In the genomic region with DNA sequence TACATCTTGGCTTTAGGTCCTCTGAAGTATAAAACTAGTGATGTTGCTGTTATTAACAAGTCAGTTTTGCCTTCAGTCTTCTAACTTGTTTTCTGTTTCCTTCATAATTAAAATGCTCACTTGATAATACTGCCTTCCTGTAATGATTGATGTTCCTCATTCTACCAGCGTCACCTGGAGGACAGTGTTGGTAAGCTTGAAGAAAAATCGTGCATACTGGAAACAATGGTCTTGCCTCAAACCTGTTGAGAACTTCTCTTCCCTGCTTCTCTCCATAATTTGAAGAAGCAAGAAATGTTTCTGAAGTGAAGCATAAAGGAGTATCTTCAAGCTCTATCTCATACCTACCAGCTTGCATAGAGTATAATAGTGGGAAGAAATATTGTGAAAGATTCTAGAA, we compare ENCODE assay signal across 8 cellular contexts. TPM values are rescaled to one million over a fixed set of nuclear protein-coding genes. Genes with fewer than 3 reads are reported as not detected.
DNase-seq lines count a peak whose midpoint lies in the region; ATAC-seq and TF ChIP-seq lines count a peak whose summit lies in the region.

No MANE protein-coding gene starts in this region.

- peak overlapping the region; percentile 21 for H3K27ac Mint-ChIP-seq in activated B cell treated with CpG ODN at 0.5 μM for 24 hours

- intact Hi-C loops in activated B cell treated with CpG ODN at 0.5 μM for 24 hours (cut with micrococcal nuclease): loop anchor here (1.0 to 10.0 kb wide), 10 partner anchors 30 to 732 kb away; partner anchors contain the start of genes LIMK2, PATZ1 and SFI1

- no peaks in the 10 kb centered on the region for H3K27me3 Mint-ChIP-seq in activated B cell treated with CpG ODN at 0.5 μM for 24 hours

- CTCF ChIA-PET in activated B cell treated with CpG ODN at 0.5 μM for 24 hours (lab: Charles Lee): interaction anchor here (0.7 to 4.0 kb wide), 7 partner anchors 10 to 281 kb away, joined by 3 to 28 read pairs (median 4); no protein-coding TSS in a partner anchor

- peaks cover 26% of the 10 kb centered on the region for H3K4me1 Mint-ChIP-seq in activated B cell treated with CpG ODN at 0.5 μM for 24 hours

- no peaks in the 10 kb centered on the region for H3K9me3 Mint-ChIP-seq in activated B cell treated with CpG ODN at 0.5 μM for 24 hours

- no peak for TF ChIP-seq CTCF in activated B cell treated with CpG ODN at 0.5 μM for 24 hours (IDR thresholded peaks at IDR 0.05)
- TF ChIP-seq CTCF in fibroblast of the aortic adventitia (IDR thresholded peaks at IDR 0.05; ENCODE audit: insufficient read depth, low read length): peak; percentile 54

- POLR2A ChIA-PET in activated B cell treated with CpG ODN at 0.5 μM for 24 hours (lab: Charles Lee): interaction anchor here (0.9 kb wide), 1 partner anchor 84 kb away, joined by 3 read pairs; no protein-coding TSS in a partner anchor

- peaks cover 40% of the 10 kb centered on the region for H3K36me3 Mint-ChIP-seq in activated B cell treated with CpG ODN at 0.5 μM for 24 hours (ENCODE audit: low read depth)

- peak overlapping the region; percentile 1 for H3K4me3 Mint-ChIP-seq in activated B cell treated with CpG ODN at 0.5 μM for 24 hours

- H3K4me3 ChIP-seq in Jurkat, Clone E6-1 (ENCODE audit: low read length): no peak overlapping the region
- H3K4me3 ChIP-seq in fibroblast of the aortic adventitia (ENCODE audit: low read depth, low read length): peak overlapping the region; percentile 89

- no peak for ATAC-seq in activated B cell treated with CpG ODN at 0.5 μM for 24 hours (ENCODE audit: low read depth)

- DNase-seq in DMS53 (lab: John Stamatoyannopoulos, UW): peak; percentile 35
- DNase-seq in DMS53 treated with DMSO at 0.1 percent for 48 hours (lab: John Stamatoyannopoulos, UW; ENCODE audit: unreplicated experiment): no peak
- DNase-seq in Jurkat, Clone E6-1 (ENCODE audit: low read depth, low spot score): peak; percentile 66
- DNase-seq in activated B cell treated with CpG ODN at 0.5 μM for 24 hours: no peak
- DNase-seq in fibroblast of the aortic adventitia (ENCODE audit: low read depth): no peak
- DNase-seq in stimulated activated naive CD4-positive, alpha-beta T cell (lab: John Stamatoyannopoulos, UW): peak in 4 of 6 experiments; percentile 4 to 60 (median 36)
- DNase-seq in AG08396 (ENCODE audit: low spot score): no peak
- no peak for DNase-seq in retina

RNA-seq across cellular contexts. Expression of gene YWHAH, which starts 3.0 kb away (rescaled TPM):
- polyA plus RNA-seq in Jurkat, Clone E6-1 (2012; ENCODE audit: insufficient read depth, insufficient read length): 206 TPM
- total RNA-seq in activated B cell treated with CpG ODN at 0.5 μM for 24 hours: 44.3 and 48.9 TPM in 2 replicates
- 169 and 174 TPM in 2 replicates for total RNA-seq in fibroblast of the aortic adventitia (ENCODE audit: low replicate concordance)

Comparison
In these comparisons a context has a peak if more than half of its experiments do, and no peak if none do; other contexts are left out.
1. DNase-seq: peak in DMS53 (single experiment), Jurkat, Clone E6-1 (single experiment) and stimulated activated naive CD4-positive, alpha-beta T cell (4 of 6); none in DMS53 treated with DMSO at 0.1 percent for 48 hours (single experiment), activated B cell treated with CpG ODN at 0.5 μM for 24 hours (single experiment), fibroblast of the aortic adventitia (single experiment), AG08396 (single experiment) and retina (single experiment).